In genomic region chr3:139458348-139458747, GRCh38 we compare ENCODE assay signal across 32 cellular contexts. TPM values are rescaled to one million over a fixed set of nuclear protein-coding genes. Genes with fewer than 3 reads are reported as not detected.
"Had no signal": no experiment of that assay in that cellular context is flagged by ENCODE, and none has a peak within 500 bp of the region (broad histone marks: within the 10 kb centered on the region; RNA-seq: fewer than 3 reads in every experiment).

No MANE protein-coding gene starts in this region.

- H3K9me3 ChIP-seq: ovary, psoas muscle, suprapubic skin, testis, tibial artery, transverse colon, upper lobe of right lung, uterus had no signal

- H3K27me3 ChIP-seq: neural progenitor cell, ovary, suprapubic skin, testis, tibial artery, transverse colon, upper lobe of right lung, uterus had no signal

- DNase-seq: naive B cell; naive thymus-derived CD8-positive, alpha-beta T cell; occipital lobe; ovary; posterior cingulate gyrus; psoas muscle; right cardiac atrium; stimulated activated CD4-positive, alpha-beta T cell treated with anti-CD3 and anti-CD28 coated beads, Interleukin-15, amount 100 ng/mL, for 24 hours; stimulated activated CD4-positive, alpha-beta T cell treated with anti-CD3 and anti-CD28 coated beads, Interleukin-2, amount 100 ng/mL, for 24 hours; stimulated activated CD4-positive, alpha-beta T cell treated with anti-CD3 and anti-CD28 coated beads, Interleukin-2, amount 100 ng/mL, for 48 hours; stimulated activated CD4-positive, alpha-beta T cell treated with anti-CD3 and anti-CD28 coated beads, Interleukin-4, amount 100 ng/mL, for 24 hours; stimulated activated naive CD4-positive, alpha-beta T cell; stimulated activated naive CD8-positive, alpha-beta T cell treated with anti-CD3 and anti-CD28 coated beads, Interleukin-15, amount 100 ng/mL, for 72 hours; stimulated activated naive CD8-positive, alpha-beta T cell treated with anti-CD3 and anti-CD28 coated beads, Interleukin-15, Interleukin-2, amounts not matched to agents 100 U/mL and 50 U/mL, for 24 hours; substantia nigra; testis; tibial artery; transverse colon; upper lobe of right lung; uterus had no signal

- H2AFZ ChIP-seq: neural progenitor cell, parathyroid adenoma had no signal

- H3K9ac ChIP-seq: neural progenitor cell, parathyroid adenoma had no signal

- H3K79me2 ChIP-seq: parathyroid adenoma had no signal

- H3K4me2 ChIP-seq: neural progenitor cell had no signal

- ATAC-seq: naive thymus-derived CD8-positive, alpha-beta T cell; natural killer cell treated with Interleukin-12 subunit alpha and Interleukin-12 subunit beta and Interleukin-15 and Interleukin-18, amount 100 ng/mL, for 72 hours; psoas muscle; right cardiac atrium; sciatic nerve; stimulated activated memory B cell treated with anti-CD40 and anti-IgM and Interleukin-4, amounts not matched to agents 10 μg/mL and 1 μg/mL and 100 μg/mL, for 72 hours; stimulated activated naive CD8-positive, alpha-beta T cell treated with anti-CD3 and anti-CD28 coated beads, Interleukin-15, amount 100 ng/mL, for 72 hours; stimulated activated naive CD8-positive, alpha-beta T cell treated with anti-CD3 and anti-CD28 coated beads, Interleukin-15, Interleukin-2, amounts not matched to agents 100 U/mL and 50 U/mL, for 24 hours; upper lobe of right lung had no signal

- H3K4me3 ChIP-seq: neural progenitor cell, ovary, psoas muscle, skin epidermis, suprapubic skin, testis, tibial artery, transverse colon, upper lobe of right lung, uterus had no signal

- H3K27ac ChIP-seq: neural progenitor cell, ovary, parathyroid adenoma, psoas muscle, skin epidermis, suprapubic skin, testis, tibial artery, transverse colon, upper lobe of right lung, uterus had no signal

- H3K36me3 ChIP-seq: neural progenitor cell, ovary, suprapubic skin, tibial artery, transverse colon, upper lobe of right lung, uterus had no signal

- H3K4me1 ChIP-seq: neural progenitor cell, parathyroid adenoma, psoas muscle, testis, transverse colon, upper lobe of right lung, uterus had no signal

RNA-seq across cellular contexts. Expression of gene RBP2, which starts 18.0 kb away (rescaled TPM):
- total RNA-seq: naive thymus-derived CD8-positive, alpha-beta T cell; natural killer cell treated with Interleukin-12 subunit alpha and Interleukin-12 subunit beta and Interleukin-15 and Interleukin-18, amount 100 ng/mL, for 72 hours; occipital lobe; osteoblast; progenitor cell of endocrine pancreas; psoas muscle; renal cortical epithelial cell; right cardiac atrium; sciatic nerve; suprapubic skin; testis; urinary bladder; uterus had no signal
- polyA plus RNA-seq: naive thymus-derived CD8-positive, alpha-beta T cell; neural cell; right cardiac atrium; urinary bladder had no signal
